In genomic region chr1:115877511-115877910, GRCh38 we compare ENCODE assay signal across 16 cellular contexts. TPM values are rescaled to one million over a fixed set of nuclear protein-coding genes. Genes with fewer than 3 reads are reported as not detected.
DNase-seq lines count a peak whose midpoint lies in the region; ATAC-seq and TF ChIP-seq lines count a peak whose summit lies in the region.
"Had no signal": no experiment of that assay in that cellular context is flagged by ENCODE, and none has a peak within 500 bp of the region (broad histone marks: within the 10 kb centered on the region; RNA-seq: fewer than 3 reads in every experiment).

No MANE protein-coding gene starts in this region.

- H3K4me3 ChIP-seq in smooth muscle cell = no peak overlapping the region
- H3K4me3 ChIP-seq: SJCRH30 had no signal

- H3K36me3 Mint-ChIP-seq in endothelial cell (ENCODE audit: low read depth, unreplicated experiment) = no peaks in the 10 kb centered on the region

- H3K79me2 ChIP-seq in smooth muscle cell (ENCODE audit: low read depth) = no peaks in the 10 kb centered on the region

- no peak overlapping the region for H3K27ac Mint-ChIP-seq in endothelial cell (ENCODE audit: unreplicated experiment)

- no peaks in the 10 kb centered on the region for H4K20me1 ChIP-seq in smooth muscle cell (ENCODE audit: low read depth)

- H3K9ac ChIP-seq in smooth muscle cell (ENCODE audit: low read depth) = no peak overlapping the region

- H3K9me3 Mint-ChIP-seq in endothelial cell (ENCODE audit: unreplicated experiment) = no peaks in the 10 kb centered on the region
- H3K9me3 Mint-ChIP-seq: central memory CD8-positive, alpha-beta T cell had no signal

- H3K27me3 ChIP-seq in smooth muscle cell (ENCODE audit: low read depth) = peaks cover 6% of the 10 kb centered on the region

- H3K4me1 Mint-ChIP-seq in endothelial cell (ENCODE audit: unreplicated experiment) = peaks cover 29% of the 10 kb centered on the region
- H3K4me1 Mint-ChIP-seq: central memory CD8-positive, alpha-beta T cell had no signal

- H3K4me2 ChIP-seq in smooth muscle cell = peak overlapping the region; percentile 26

- H3K4me1 ChIP-seq in smooth muscle cell (ENCODE audit: low read depth) = no peaks in the 10 kb centered on the region
- H3K4me1 ChIP-seq: SJCRH30 had no signal

- peak; percentile 3 for DNase-seq in DMS79 treated with DMSO at 0.1 percent for 48 hours (lab: John Stamatoyannopoulos, UW)
- no peak for DNase-seq in DMS79 (lab: John Stamatoyannopoulos, UW)
- peak; percentile 62 for DNase-seq in NCI-H510A treated with DMSO at 0.1 percent for 48 hours (lab: John Stamatoyannopoulos, UW)
- peak; percentile 18 for DNase-seq in endothelial cell (ENCODE audit: low spot score)
- no peak for DNase-seq in smooth muscle cell (lab: John Stamatoyannopoulos, UW; ENCODE audit: unreplicated experiment)
- DNase-seq in stimulated activated CD4-positive, alpha-beta T cell treated with anti-CD3 and anti-CD28 coated beads, Interleukin-2, amount 100 ng/mL, for 24 hours = no peak
- DNase-seq: 8988T; activated naive CD4-positive, alpha-beta T cell treated with anti-CD3 and anti-CD28 coated beads, Interleukin-2, amount 50 U/mL, for 16 hours; mesenchymal stem cell; NCI-H524 treated with DMSO at 0.1 percent for 48 hours; stimulated activated CD4-positive, alpha-beta T cell treated with anti-CD3 and anti-CD28 coated beads, Interleukin-12 subunit alpha, Interleukin-12 subunit beta, amount 100 ng/mL, for 4 hours had no signal

- H3K9me3 ChIP-seq in smooth muscle cell (replicated peaks; ENCODE audit: low read depth) = no peaks in the 10 kb centered on the region
- H3K9me3 ChIP-seq: SJCRH30 had no signal

- H3K4me3 Mint-ChIP-seq in endothelial cell (ENCODE audit: unreplicated experiment) = no peak overlapping the region
- H3K4me3 Mint-ChIP-seq: central memory CD8-positive, alpha-beta T cell had no signal

- TF ChIP-seq CTCF in endothelial cell (IDR thresholded peaks at IDR 0.05; ENCODE audit: unreplicated experiment) = no peak
- no peak for TF ChIP-seq CTCF in smooth muscle cell (IDR thresholded peaks at IDR 0.05; ENCODE audit: borderline replicate concordance, insufficient read depth, poor library complexity, severe bottlenecking)

- H3K27ac ChIP-seq in smooth muscle cell (ENCODE audit: low read depth) = peak overlapping the region; percentile 27
- H3K27ac ChIP-seq: SJCRH30 had no signal

- no peak overlapping the region for H2AFZ ChIP-seq in smooth muscle cell (ENCODE audit: low read depth)

- no peak for ATAC-seq in GM21825 (IDR thresholded peaks at IDR 0.05; ENCODE audit: unreplicated experiment)
- ATAC-seq in GM18861 (IDR thresholded peaks at IDR 0.05; ENCODE audit: unreplicated experiment) = no peak

- H3F3A ChIP-seq in smooth muscle cell (ENCODE audit: low read depth) = no peaks in the 10 kb centered on the region

- WGBS in smooth muscle cell (ENCODE audit: low lambda C conversion rate) = 51% methylated on average over 5 of the region's 5 CpGs

- H3K27me3 Mint-ChIP-seq in endothelial cell (ENCODE audit: unreplicated experiment) = peaks cover 2% of the 10 kb centered on the region

- no peaks in the 10 kb centered on the region for H3K36me3 ChIP-seq in smooth muscle cell (ENCODE audit: low read depth)
- H3K36me3 ChIP-seq: SJCRH30 had no signal

RNA-seq across cellular contexts. Expression of gene NHLH2, which starts 36.6 kb away (rescaled TPM):
- total RNA-seq in endothelial cell (ENCODE audit: unreplicated experiment) = 2.3 TPM
- total RNA-seq in smooth muscle cell = 0.54 and 0.90 TPM in 2 replicates
- 0.30 and 0.46 TPM in 2 replicates for polyA plus RNA-seq in smooth muscle cell
- total RNA-seq: osteocyte, SJCRH30 had no signal

Comparison
In these comparisons a context has a peak if more than half of its experiments do, and no peak if none do; other contexts are left out.
1. DNase-seq: peak in DMS79 treated with DMSO at 0.1 percent for 48 hours (single experiment), NCI-H510A treated with DMSO at 0.1 percent for 48 hours (single experiment) and endothelial cell (single experiment); none in DMS79 (single experiment), smooth muscle cell (single experiment) and stimulated activated CD4-positive, alpha-beta T cell treated with anti-CD3 and anti-CD28 coated beads, Interleukin-2, amount 100 ng/mL, for 24 hours (0 of 2).